In genomic region chr3:43043793-43044192, GRCh38 we compare ENCODE assay signal across 23 cellular contexts.
"Had no signal": no experiment of that assay in that cellular context is flagged by ENCODE, and none has a peak within 500 bp of the region (broad histone marks: within the 10 kb centered on the region; RNA-seq: fewer than 3 reads in every experiment).

No MANE protein-coding gene starts in this region.

- DNase-seq: activated CD4-positive, alpha-beta T cell treated with anti-CD3 and anti-CD28 coated beads for 1 hour; activated CD4-positive, alpha-beta T cell treated with anti-CD3 and anti-CD28 coated beads, Interleukin-2, amount 10 ng/mL, durations not matched to agents 24 days and 14 days; activated CD4-positive, alpha-beta T cell treated with anti-CD3 and anti-CD28 coated beads, Interleukin-2, amount 50 U/mL, for 48 hours; activated effector memory CD4-positive, alpha-beta T cell treated with anti-CD3 and anti-CD28 coated beads, Interleukin-2, amount 50 U/mL, for 16 hours; activated naive CD4-positive, alpha-beta T cell treated with Interleukin-2 at 50 U/mL for 16 hours; activated naive CD8-positive, alpha-beta T cell treated with anti-CD3 and anti-CD28 coated beads, Interleukin-2, amount 50 U/mL, for 24 hours; activated T-cell treated with anti-CD3 and anti-CD28 coated beads, Interleukin-2, amount 50 U/mL, for 24 hours; amniotic stem cell; IMR-90; KBM-7; NCI-H1092; NCI-H1417; NCI-H1694; NCI-H2029; NCI-H345; NCI-H510A; NCI-H526 treated with DMSO at 0.1 percent for 48 hours; NCI-H82; SIG-M5; T-helper 17 cell; T-helper 9 cell had no signal

- ATAC-seq: activated CD8-positive, alpha-beta memory T cell treated with anti-CD3 and anti-CD28 coated beads, Interleukin-2, amount 10 ng/mL, durations not matched to agents 7 days and 5 days; T-helper 17 cell; WTC11 had no signal
